Comparison of ENCODE assay signal across 13 cellular contexts in genomic region chrX:77014655-77015377, GRCh38.
DNase-seq lines count a peak whose midpoint lies in the region; ATAC-seq and TF ChIP-seq lines count a peak whose summit lies in the region.
"Had no signal": no experiment of that assay in that cellular context is flagged by ENCODE, and none has a peak within 500 bp of the region (broad histone marks: within the 10 kb centered on the region; RNA-seq: fewer than 3 reads in every experiment).

No MANE protein-coding gene starts in this region.

- no peak overlapping the region for H3K9ac ChIP-seq in Karpas-422 (ENCODE audit: low read length)

- H3K9me2 ChIP-seq in Karpas-422 (replicated peaks; ENCODE audit: insufficient read depth, low read length): no peaks in the 10 kb centered on the region; the same call in 1 of the 2 replicates

- H3K9me3 ChIP-seq in Karpas-422 (ENCODE audit: low read length): no peaks in the 10 kb centered on the region
- H3K9me3 ChIP-seq: tibial artery had no signal

- H3K27ac Mint-ChIP-seq in glutamatergic neuron (ENCODE audit: unreplicated experiment): no peak overlapping the region
- no peak overlapping the region for H3K27ac Mint-ChIP-seq in natural killer cell treated with Interleukin-12 subunit alpha and Interleukin-12 subunit beta and Interleukin-15 and Interleukin-18, amount 100 ng/mL, for 72 hours
- H3K27ac Mint-ChIP-seq: activated T-cell treated with anti-CD3 and anti-CD28 coated beads, Interleukin-2, amount 50 U/mL, for 24 hours; T-cell had no signal

- H3K4me2 ChIP-seq in Karpas-422 (ENCODE audit: low read depth, low read length, poor library complexity, severe bottlenecking): no peak overlapping the region

- H3K4me3 ChIP-seq in Karpas-422 (ENCODE audit: low read length): no peak overlapping the region
- H3K4me3 ChIP-seq: tibial artery had no signal

- TF ChIP-seq CTCF in glutamatergic neuron (IDR thresholded peaks at IDR 0.05; ENCODE audit: partially characterized antibody, unreplicated experiment): no peak

- no peaks in the 10 kb centered on the region for H4K20me1 ChIP-seq in Karpas-422 (ENCODE audit: insufficient read depth, low read depth, low read length)

- H3K27me3 ChIP-seq in Karpas-422 (ENCODE audit: low read length): no peaks in the 10 kb centered on the region
- H3K27me3 ChIP-seq: tibial artery had no signal

- H3K4me1 Mint-ChIP-seq in glutamatergic neuron (ENCODE audit: low read depth, unreplicated experiment): peaks cover 6% of the 10 kb centered on the region
- no peaks in the 10 kb centered on the region for H3K4me1 Mint-ChIP-seq in natural killer cell treated with Interleukin-12 subunit alpha and Interleukin-12 subunit beta and Interleukin-15 and Interleukin-18, amount 100 ng/mL, for 72 hours (ENCODE audit: low read depth in 2 of 2)
- H3K4me1 Mint-ChIP-seq: T-cell had no signal

- H3K27me3 Mint-ChIP-seq in glutamatergic neuron (ENCODE audit: unreplicated experiment): peaks cover 1% of the 10 kb centered on the region
- peaks cover 0 to 4% of the 10 kb centered on the region in 2 donors for H3K27me3 Mint-ChIP-seq in natural killer cell treated with Interleukin-12 subunit alpha and Interleukin-12 subunit beta and Interleukin-15 and Interleukin-18, amount 100 ng/mL, for 72 hours

- H3K4me1 ChIP-seq in Karpas-422 (ENCODE audit: low read length): no peaks in the 10 kb centered on the region

- no peak overlapping the region for H2AFZ ChIP-seq in Karpas-422 (ENCODE audit: low read length)

- no peaks in the 10 kb centered on the region for H3K36me3 ChIP-seq in Karpas-422 (ENCODE audit: insufficient read depth, low read length)
- H3K36me3 ChIP-seq: tibial artery had no signal

- H3K27ac ChIP-seq in Karpas-422 (ENCODE audit: low read length): no peak overlapping the region
- H3K27ac ChIP-seq: tibial artery had no signal

- no peak overlapping the region for H3K4me3 Mint-ChIP-seq in glutamatergic neuron (ENCODE audit: unreplicated experiment)
- no peak overlapping the region for H3K4me3 Mint-ChIP-seq in natural killer cell treated with Interleukin-12 subunit alpha and Interleukin-12 subunit beta and Interleukin-15 and Interleukin-18, amount 100 ng/mL, for 72 hours
- H3K4me3 Mint-ChIP-seq: activated T-cell treated with anti-CD3 and anti-CD28 coated beads, Interleukin-2, amount 50 U/mL, for 24 hours; T-cell had no signal

- DNase-seq in Karpas-422: peak; percentile 43
- peak; percentile 89 for DNase-seq in NCI-H82 (lab: John Stamatoyannopoulos, UW)
- DNase-seq in glutamatergic neuron: peak; percentile 56
- peak; percentile 77 for DNase-seq in putamen (ENCODE audit: low spot score)
- no peak for DNase-seq in stimulated activated CD8-positive, alpha-beta memory T cell treated with anti-CD3 and anti-CD28 coated beads, Interleukin-4, amount 100 ng/mL, for 48 hours
- DNase-seq in left lobe of liver (ENCODE audit: low spot score): no peak
- no peak for DNase-seq in natural killer cell treated with Interleukin-12 subunit alpha and Interleukin-12 subunit beta and Interleukin-15 and Interleukin-18, amount 100 ng/mL, for 72 hours (ENCODE audit: low spot score)
- DNase-seq: activated T-cell treated with anti-CD3 and anti-CD28 coated beads, Interleukin-2, amount 50 U/mL, for 24 hours; effector CD4-positive, alpha-beta T cell; left ventricle myocardium superior; T-cell; tibial artery had no signal

- H3K36me3 Mint-ChIP-seq in glutamatergic neuron (ENCODE audit: unreplicated experiment): no peaks in the 10 kb centered on the region
- H3K36me3 Mint-ChIP-seq in natural killer cell treated with Interleukin-12 subunit alpha and Interleukin-12 subunit beta and Interleukin-15 and Interleukin-18, amount 100 ng/mL, for 72 hours: no peaks in the 10 kb centered on the region
- H3K36me3 Mint-ChIP-seq: T-cell had no signal

- no peak for ATAC-seq in HG02973 (IDR thresholded peaks at IDR 0.05; ENCODE audit: unreplicated experiment)
- ATAC-seq in left lobe of liver: no peak
- ATAC-seq in natural killer cell treated with Interleukin-12 subunit alpha and Interleukin-12 subunit beta and Interleukin-15 and Interleukin-18, amount 100 ng/mL, for 72 hours: no peak
- ATAC-seq: left ventricle myocardium superior, T-cell had no signal

- no peaks in the 10 kb centered on the region for H3K9me3 Mint-ChIP-seq in glutamatergic neuron (ENCODE audit: unreplicated experiment)
- no peaks in the 10 kb centered on the region for H3K9me3 Mint-ChIP-seq in natural killer cell treated with Interleukin-12 subunit alpha and Interleukin-12 subunit beta and Interleukin-15 and Interleukin-18, amount 100 ng/mL, for 72 hours
- H3K9me3 Mint-ChIP-seq: activated T-cell treated with anti-CD3 and anti-CD28 coated beads, Interleukin-2, amount 50 U/mL, for 24 hours; T-cell had no signal

- H3K79me2 ChIP-seq in Karpas-422 (ENCODE audit: low read length): no peaks in the 10 kb centered on the region

Comparison
In these comparisons a context has a peak if more than half of its experiments do, and no peak if none do; other contexts are left out.
1. DNase-seq: peak in Karpas-422 (single experiment), NCI-H82 (single experiment), glutamatergic neuron (single experiment) and putamen (single experiment); none in stimulated activated CD8-positive, alpha-beta memory T cell treated with anti-CD3 and anti-CD28 coated beads, Interleukin-4, amount 100 ng/mL, for 48 hours (single experiment), left lobe of liver (single experiment) and natural killer cell treated with Interleukin-12 subunit alpha and Interleukin-12 subunit beta and Interleukin-15 and Interleukin-18, amount 100 ng/mL, for 72 hours (single experiment).